Comparison of ENCODE assay signal across 1 cellular context in genomic region chr20:51800769-51801219, GRCh38.
TF ChIP-seq lines count a peak whose summit lies in the region.

No MANE protein-coding gene starts in this region.

TF ChIP-seq in HepG2, 621 proteins besides CTCF, POLR2A, EP300 and RAD21 (continued from another document and continues in another):
- TF ChIP-seq ARID4A (CRISPR knock-in tag; IDR thresholded peaks at IDR 0.05; ENCODE audit: borderline replicate concordance) = 0 out of 2 replicates have a peak, but pooled peaks have one; percentile 9
- TF ChIP-seq BRCA1 (CRISPR knock-in tag; IDR thresholded peaks at IDR 0.05) = no peak
- TF ChIP-seq FOSL1 (CRISPR knock-in tag; IDR thresholded peaks at IDR 0.05; ENCODE audit: borderline replicate concordance) = no peak
- TF ChIP-seq KLF15 (CRISPR knock-in tag; IDR thresholded peaks at IDR 0.05; ENCODE audit: borderline replicate concordance) = no peak
- 0 out of 2 replicates have a peak, but pooled peaks have one; percentile 20 for TF ChIP-seq ZNF543 (CRISPR knock-in tag; IDR thresholded peaks at IDR 0.05)
- TF ChIP-seq TBX2 (CRISPR knock-in tag; IDR thresholded peaks at IDR 0.05; ENCODE audit: borderline replicate concordance) = no peak
- TF ChIP-seq ZNF652 (CRISPR knock-in tag; IDR thresholded peaks at IDR 0.05; ENCODE audit: borderline replicate concordance, low read depth) = no peak
- no peak for TF ChIP-seq PAF1 (CRISPR knock-in tag; IDR thresholded peaks at IDR 0.05)
- TF ChIP-seq ZNF180 (CRISPR knock-in tag; IDR thresholded peaks at IDR 0.05; ENCODE audit: borderline replicate concordance, low read depth) = no peak
- no peak for TF ChIP-seq KDM6A (CRISPR knock-in tag; IDR thresholded peaks at IDR 0.05; ENCODE audit: low read depth)
- no peak for TF ChIP-seq MLXIP (CRISPR knock-in tag; IDR thresholded peaks at IDR 0.05; ENCODE audit: borderline replicate concordance)
- TF ChIP-seq ZNF687 (CRISPR knock-in tag; IDR thresholded peaks at IDR 0.05) = peak; percentile 3; the same call in 1 of the 2 replicates
- no peak for TF ChIP-seq ZNF629 (CRISPR knock-in tag; conservative IDR thresholded peaks at IDR 0.05)
- TF ChIP-seq ZNF616 (CRISPR knock-in tag; IDR thresholded peaks at IDR 0.05; ENCODE audit: low read depth) = no peak
- no peak for TF ChIP-seq SMAD3 (CRISPR knock-in tag; IDR thresholded peaks at IDR 0.05)
- no peak for TF ChIP-seq ATF7 (IDR thresholded peaks at IDR 0.05)
- no peak for TF ChIP-seq ATF7 (CRISPR knock-in tag; IDR thresholded peaks at IDR 0.05)
- TF ChIP-seq TAF1 (CRISPR knock-in tag; IDR thresholded peaks at IDR 0.05) = no peak
- TF ChIP-seq TRIM22 (IDR thresholded peaks at IDR 0.05) = no peak
- no peak for TF ChIP-seq ZBTB40 (IDR thresholded peaks at IDR 0.05)
- TF ChIP-seq ZBTB40 (CRISPR knock-in tag; IDR thresholded peaks at IDR 0.05) = peak; percentile 27; the same call in 1 of the 2 replicates
- no peak for TF ChIP-seq ZNF558 (CRISPR knock-in tag; IDR thresholded peaks at IDR 0.05; ENCODE audit: borderline replicate concordance)
- TF ChIP-seq MTF2 (CRISPR knock-in tag; IDR thresholded peaks at IDR 0.05; ENCODE audit: borderline replicate concordance) = no peak
- TF ChIP-seq RARG (CRISPR knock-in tag; IDR thresholded peaks at IDR 0.05; ENCODE audit: low read depth) = no peak
- TF ChIP-seq AHR (CRISPR knock-in tag; IDR thresholded peaks at IDR 0.05) = 0 out of 2 replicates have a peak, but pooled peaks have one; percentile 28
- TF ChIP-seq ASH2L (IDR thresholded peaks at IDR 0.05; ENCODE audit: insufficient read length, low read depth, low read length) = peak; percentile 30
- no peak for TF ChIP-seq TGIF2 (CRISPR knock-in tag; IDR thresholded peaks at IDR 0.05)
- TF ChIP-seq SP1 (IDR thresholded peaks at IDR 0.05) = no peak
- TF ChIP-seq SP1 (CRISPR knock-in tag; IDR thresholded peaks at IDR 0.05) = no peak
- TF ChIP-seq U2AF2 (IDR thresholded peaks at IDR 0.05; ENCODE audit: low read depth, low read length) = 0 out of 2 replicates have a peak, but pooled peaks have one; percentile 0
- TF ChIP-seq ZNF3 (CRISPR knock-in tag; IDR thresholded peaks at IDR 0.05) = no peak
- no peak for TF ChIP-seq CHCHD3 (CRISPR knock-in tag; IDR thresholded peaks at IDR 0.05)
- no peak for TF ChIP-seq ZNF160 (CRISPR knock-in tag; IDR thresholded peaks at IDR 0.05)
- no peak for TF ChIP-seq MTERF4 (CRISPR knock-in tag; IDR thresholded peaks at IDR 0.05)
- TF ChIP-seq ZNF441 (CRISPR knock-in tag; IDR thresholded peaks at IDR 0.05; ENCODE audit: borderline replicate concordance) = peak; percentile 68; the same call in 1 of the 2 replicates
- TF ChIP-seq HIVEP1 (CRISPR knock-in tag; IDR thresholded peaks at IDR 0.05) = no peak
- 0 out of 2 replicates have a peak, but pooled peaks have one; percentile 8 for TF ChIP-seq ZNF597 (CRISPR knock-in tag; IDR thresholded peaks at IDR 0.05)
